In genomic region chr15:57376695-57377477, GRCh38 we compare ENCODE assay signal across 1 cellular context.
A peak's percentile ranks its signal among the peaks of the same experiment; 100 is the strongest.
TF ChIP-seq lines count a peak whose summit lies in the region.

No MANE protein-coding gene starts in this region.

TF ChIP-seq in HepG2, 621 proteins besides CTCF, POLR2A, EP300 and RAD21 (continued from another document and continues in another):
- 0 out of 2 replicates have a peak, but pooled peaks have one; percentile 61 for TF ChIP-seq ATF2 (CRISPR knock-in tag; IDR thresholded peaks at IDR 0.05)
- TF ChIP-seq MAF1 (CRISPR knock-in tag; IDR thresholded peaks at IDR 0.05; ENCODE audit: borderline replicate concordance), result no peak
- TF ChIP-seq MYC (CRISPR knock-in tag; IDR thresholded peaks at IDR 0.05; ENCODE audit: borderline replicate concordance), result peak; percentile 22; the same call in 1 of the 2 replicates
- no peak for TF ChIP-seq ZNF720 (CRISPR knock-in tag; IDR thresholded peaks at IDR 0.05)
- TF ChIP-seq FOXK2 (IDR thresholded peaks at IDR 0.05), result no peak
- 0 out of 2 replicates have a peak, but pooled peaks have one; percentile 62 for TF ChIP-seq ZNF275 (CRISPR knock-in tag; IDR thresholded peaks at IDR 0.05; ENCODE audit: borderline replicate concordance)
- TF ChIP-seq ZNF207 (IDR thresholded peaks at IDR 0.05; ENCODE audit: borderline replicate concordance), result no peak
- TF ChIP-seq BRD4 (CRISPR knock-in tag; IDR thresholded peaks at IDR 0.05), result no peak
- TF ChIP-seq REPIN1 (CRISPR knock-in tag; IDR thresholded peaks at IDR 0.05; ENCODE audit: borderline replicate concordance, low read depth), result peak; percentile 66; the same call in 1 of the 2 replicates
- no peak for TF ChIP-seq KLF16 (CRISPR knock-in tag; IDR thresholded peaks at IDR 0.05)
- 0 out of 2 replicates have a peak, but pooled peaks have one; percentile 53 for TF ChIP-seq TBX2 (CRISPR knock-in tag; IDR thresholded peaks at IDR 0.05; ENCODE audit: borderline replicate concordance)
- TF ChIP-seq FOXJ3 (CRISPR knock-in tag; IDR thresholded peaks at IDR 0.05; ENCODE audit: borderline replicate concordance), result no peak
- TF ChIP-seq TBP (CRISPR knock-in tag; IDR thresholded peaks at IDR 0.05), result no peak
- peak; percentile 65 for TF ChIP-seq HDAC1 (CRISPR knock-in tag; IDR thresholded peaks at IDR 0.05)
- TF ChIP-seq ZNF710 (CRISPR knock-in tag; IDR thresholded peaks at IDR 0.05; ENCODE audit: borderline replicate concordance), result peak; percentile 71; the same call in 1 of the 2 replicates
- TF ChIP-seq KLF11 (CRISPR knock-in tag; IDR thresholded peaks at IDR 0.05), result no peak
- TF ChIP-seq RARA (CRISPR knock-in tag; IDR thresholded peaks at IDR 0.05), result no peak
- TF ChIP-seq SKI (IDR thresholded peaks at IDR 0.05; ENCODE audit: partially characterized antibody), result no peak
- no peak for TF ChIP-seq ZNF644 (CRISPR knock-in tag; IDR thresholded peaks at IDR 0.05; ENCODE audit: low read depth)
- no peak; the same call in 1 of the 2 replicates for TF ChIP-seq MXD1 (CRISPR knock-in tag; IDR thresholded peaks at IDR 0.05)
- no peak for TF ChIP-seq ARNT (IDR thresholded peaks at IDR 0.05)
- no peak for TF ChIP-seq CENPT (CRISPR knock-in tag; IDR thresholded peaks at IDR 0.05; ENCODE audit: low read depth)
- no peak for TF ChIP-seq HNF1A (IDR thresholded peaks at IDR 0.05; ENCODE audit: low read depth)
- no peak for TF ChIP-seq HNF1A (CRISPR knock-in tag; IDR thresholded peaks at IDR 0.05; ENCODE audit: borderline replicate concordance)
- TF ChIP-seq PLSCR1 (CRISPR knock-in tag; IDR thresholded peaks at IDR 0.05; ENCODE audit: borderline replicate concordance), result no peak
- no peak for TF ChIP-seq GABPA (IDR thresholded peaks at IDR 0.05; ENCODE audit: low read depth, low read length)
- no peak for TF ChIP-seq GABPA (CRISPR knock-in tag; IDR thresholded peaks at IDR 0.05; ENCODE audit: low read depth)
- no peak for TF ChIP-seq ZMYM3 (CRISPR knock-in tag; IDR thresholded peaks at IDR 0.05)
- TF ChIP-seq HBP1 (CRISPR knock-in tag; IDR thresholded peaks at IDR 0.05; ENCODE audit: low read depth), result no peak
- no peak for TF ChIP-seq SOX13 (IDR thresholded peaks at IDR 0.05)
- TF ChIP-seq SOX13 (CRISPR knock-in tag; conservative IDR thresholded peaks at IDR 0.05 in 1 of 2, IDR thresholded peaks at IDR 0.05 in 1 of 2), result peak in 1 of 2 experiments; percentile 10; a peak in 1 of 4 replicates
- no peak for TF ChIP-seq MATR3 (CRISPR knock-in tag; IDR thresholded peaks at IDR 0.05)
- TF ChIP-seq AHR (CRISPR knock-in tag; IDR thresholded peaks at IDR 0.05), result no peak
- TF ChIP-seq SNAPC5 (CRISPR knock-in tag; IDR thresholded peaks at IDR 0.05; ENCODE audit: borderline replicate concordance), result no peak
- 0 out of 2 replicates have a peak, but pooled peaks have one; percentile 48 for TF ChIP-seq BRF2 (CRISPR knock-in tag; IDR thresholded peaks at IDR 0.05)
- no peak for TF ChIP-seq ZNF430 (CRISPR knock-in tag; IDR thresholded peaks at IDR 0.05)
- no peak for TF ChIP-seq CERS6 (CRISPR knock-in tag; IDR thresholded peaks at IDR 0.05)
- TF ChIP-seq ZFAT (CRISPR knock-in tag; conservative IDR thresholded peaks at IDR 0.05), result no peak
- TF ChIP-seq TRIM24 (CRISPR knock-in tag; IDR thresholded peaks at IDR 0.05), result no peak
- TF ChIP-seq ZNF609 (CRISPR knock-in tag; IDR thresholded peaks at IDR 0.05; ENCODE audit: borderline replicate concordance), result peak; percentile 79
- 0 out of 2 replicates have a peak, but pooled peaks have one; percentile 17 for TF ChIP-seq FOSL2 (CRISPR knock-in tag; IDR thresholded peaks at IDR 0.05)
- no peak for TF ChIP-seq FOXO1 (CRISPR knock-in tag; IDR thresholded peaks at IDR 0.05)
- no peak for TF ChIP-seq SRSF4 (IDR thresholded peaks at IDR 0.05; ENCODE audit: low read depth, low read length, poor library complexity, severe bottlenecking)
